Comparison of ENCODE assay signal across 1 cellular context in the genomic region with DNA sequence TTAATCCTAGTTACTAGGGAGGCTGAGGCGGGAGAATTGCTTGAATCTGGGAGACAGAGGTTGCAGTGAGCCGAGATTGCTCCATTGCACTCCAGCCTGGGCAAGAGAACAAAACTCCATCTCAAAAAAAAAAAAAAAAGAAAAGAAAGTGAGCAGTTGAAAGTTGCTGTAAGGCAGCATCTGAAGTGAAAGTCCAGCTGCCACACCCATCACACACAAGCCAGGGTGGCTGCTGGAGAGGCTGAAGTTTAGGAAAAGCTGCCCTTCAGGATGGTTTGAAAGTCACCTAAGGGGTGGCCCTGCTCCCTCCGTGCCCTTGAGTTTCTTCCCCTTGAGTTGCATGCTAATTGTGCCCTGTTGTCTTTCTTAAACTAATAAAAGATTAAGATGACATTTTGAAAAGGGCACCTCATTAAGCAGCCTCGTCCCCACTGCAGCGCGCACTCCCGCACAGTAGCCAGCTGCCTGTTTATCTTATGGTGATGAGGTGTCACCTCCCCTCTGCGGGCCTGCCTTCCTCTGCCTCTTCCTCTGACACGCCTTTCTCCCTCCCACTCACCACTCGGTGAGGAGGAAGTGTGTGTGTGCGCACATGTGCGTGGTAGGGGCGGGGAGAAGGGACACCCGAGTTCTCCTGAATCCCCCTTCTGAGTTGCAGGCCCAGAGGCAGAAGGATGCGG.
TF ChIP-seq lines count a peak whose summit lies in the region.

No MANE protein-coding gene starts in this region.

TF ChIP-seq in H1, 55 proteins besides CTCF, POLR2A, EP300 and RAD21 (continued from another document):
- TF ChIP-seq, protein P1, sequence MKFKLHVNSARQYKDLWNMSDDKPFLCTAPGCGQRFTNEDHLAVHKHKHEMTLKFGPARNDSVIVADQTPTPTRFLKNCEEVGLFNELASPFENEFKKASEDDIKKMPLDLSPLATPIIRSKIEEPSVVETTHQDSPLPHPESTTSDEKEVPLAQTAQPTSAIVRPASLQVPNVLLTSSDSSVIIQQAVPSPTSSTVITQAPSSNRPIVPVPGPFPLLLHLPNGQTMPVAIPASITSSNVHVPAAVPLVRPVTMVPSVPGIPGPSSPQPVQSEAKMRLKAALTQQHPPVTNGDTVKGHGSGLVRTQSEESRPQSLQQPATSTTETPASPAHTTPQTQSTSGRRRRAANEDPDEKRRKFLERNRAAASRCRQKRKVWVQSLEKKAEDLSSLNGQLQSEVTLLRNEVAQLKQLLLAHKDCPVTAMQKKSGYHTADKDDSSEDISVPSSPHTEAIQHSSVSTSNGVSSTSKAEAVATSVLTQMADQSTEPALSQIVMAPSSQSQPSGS (IDR thresholded peaks at IDR 0.05; ENCODE audit: low read length) = no peak
